Comparison of ENCODE assay signal across 12 cellular contexts in genomic region chrX:149746390-149747007, GRCh38. TPM values are rescaled to one million over a fixed set of nuclear protein-coding genes. Genes with fewer than 3 reads are reported as not detected.
A peak's percentile ranks its signal among the peaks of the same experiment; 100 is the strongest.
DNase-seq lines count a peak whose midpoint lies in the region; ATAC-seq, FAIRE-seq and TF ChIP-seq lines count a peak whose summit lies in the region.
"Not testable (repeated sequence)": the region's sequence is repeated elsewhere in the genome, so short reads cannot be mapped to it uniquely, and the experiment has no call there.
"Had no signal": no experiment of that assay in that cellular context is flagged by ENCODE, and none has a peak within 500 bp of the region (broad histone marks: within the 10 kb centered on the region; RNA-seq: fewer than 3 reads in every experiment).

No MANE protein-coding gene starts in this region.

- intact Hi-C loops in kidney (cut with DNase I); pancreas (cut with DNase I): not testable (repeated sequence)

- H3K36me3 Mint-ChIP-seq in GM23338 (ENCODE audit: low read depth); activated CD8-positive, alpha-beta memory T cell treated with anti-CD3 and anti-CD28 coated beads, Interleukin-2, amount 10 ng/mL, durations not matched to agents 7 days and 5 days: not testable (repeated sequence)

- not testable (repeated sequence) for H2AFZ ChIP-seq in GM23338

- H3K4me3 ChIP-seq in GM23338; kidney (ENCODE audit: low read length in 2 of 2); pancreas: not testable (repeated sequence)

- CTCF ChIA-PET in activated CD8-positive, alpha-beta memory T cell treated with anti-CD3 and anti-CD28 coated beads, Interleukin-2, amount 10 ng/mL, durations not matched to agents 7 days and 5 days (lab: Charles Lee) = not testable (repeated sequence)

- not testable (repeated sequence) for H3K4me1 Mint-ChIP-seq in GM23338; activated CD8-positive, alpha-beta memory T cell treated with anti-CD3 and anti-CD28 coated beads, Interleukin-2, amount 10 ng/mL, durations not matched to agents 7 days and 5 days

- WGBS in pancreas, 2 donors = 40 to 51% methylated on average over 2 of the region's 6 CpGs

- not testable (repeated sequence) for H3K9ac ChIP-seq in kidney (ENCODE audit: low read length in 2 of 2)

- H3K4me1 ChIP-seq in GM23338 (ENCODE audit: insufficient read depth); kidney (ENCODE audit: control insufficient read depth in 1 of 2, insufficient read depth in 1 of 2, low read depth in 1 of 2, low read length in 2 of 2); pancreas: not testable (repeated sequence)

- H3K4me2 ChIP-seq in GM23338 = not testable (repeated sequence)

- not testable (repeated sequence) for TF ChIP-seq CTCF in GM23338 (conservative IDR thresholded peaks at IDR 0.05; ENCODE audit: low read depth in 2 of 2); kidney (IDR thresholded peaks at IDR 0.05; ENCODE audit: borderline replicate concordance, extremely low read depth, insufficient read depth); pancreas (IDR thresholded peaks at IDR 0.05)

- not testable (repeated sequence) for H3K36me3 ChIP-seq in GM23338 (ENCODE audit: insufficient read depth); kidney (ENCODE audit: control insufficient read depth in 1 of 2, insufficient read depth in 2 of 2, low read length in 2 of 2); pancreas

- not testable (repeated sequence) for H3F3A ChIP-seq in GM23338 (replicated peaks; ENCODE audit: low read depth)

- not testable (repeated sequence) for H3K9me2 ChIP-seq in GM23338 (ENCODE audit: insufficient read depth)

- H4K20me1 ChIP-seq in GM23338 (replicated peaks; ENCODE audit: insufficient read depth) = not testable (repeated sequence)

- ATAC-seq in GM18861 (IDR thresholded peaks at IDR 0.05; ENCODE audit: unreplicated experiment) (peak; percentile 66), GM23338 (peak; percentile 74), SK-N-SH treated with all-trans-retinoic acid at 6 μM for 48 hours (peak; percentile 57), pancreas (peak in 3 of 4 donors; percentile 67 to 75 (median 68))
- ATAC-seq in activated CD8-positive, alpha-beta memory T cell treated with anti-CD3 and anti-CD28 coated beads, Interleukin-2, amount 10 ng/mL, durations not matched to agents 7 days and 5 days = peak; percentile 39

- not testable (repeated sequence) for H3K27me3 ChIP-seq in GM23338 (ENCODE audit: insufficient read depth); pancreas

- DNase-seq in GM23338 (ENCODE audit: low spot score); activated CD8-positive, alpha-beta memory T cell treated with anti-CD3 and anti-CD28 coated beads, Interleukin-2, amount 10 ng/mL, durations not matched to agents 7 days and 5 days; kidney; pancreas: not testable (repeated sequence)

- H3K9me3 ChIP-seq in kidney (ENCODE audit: control insufficient read depth in 1 of 2, low read length in 2 of 2); pancreas: not testable (repeated sequence)

- not testable (repeated sequence) for H3K27ac Mint-ChIP-seq in GM23338; activated CD8-positive, alpha-beta memory T cell treated with anti-CD3 and anti-CD28 coated beads, Interleukin-2, amount 10 ng/mL, durations not matched to agents 7 days and 5 days

- not testable (repeated sequence) for H3K9me3 Mint-ChIP-seq in GM23338; activated CD8-positive, alpha-beta memory T cell treated with anti-CD3 and anti-CD28 coated beads, Interleukin-2, amount 10 ng/mL, durations not matched to agents 7 days and 5 days (ENCODE audit: low read depth)

- H3K27me3 Mint-ChIP-seq in GM23338 (ENCODE audit: insufficient read depth, low read depth, poor library complexity); activated CD8-positive, alpha-beta memory T cell treated with anti-CD3 and anti-CD28 coated beads, Interleukin-2, amount 10 ng/mL, durations not matched to agents 7 days and 5 days: not testable (repeated sequence)

- H3K27ac ChIP-seq in GM23338 (ENCODE audit: low read depth); kidney (ENCODE audit: low read depth in 2 of 2, low read length in 2 of 2); pancreas: not testable (repeated sequence)

- H3K79me2 ChIP-seq in GM23338 (replicated peaks; ENCODE audit: insufficient read depth) = not testable (repeated sequence)

- not testable (repeated sequence) for H3K4me3 Mint-ChIP-seq in GM23338; activated CD8-positive, alpha-beta memory T cell treated with anti-CD3 and anti-CD28 coated beads, Interleukin-2, amount 10 ng/mL, durations not matched to agents 7 days and 5 days

- FAIRE-seq in colon (lab: Jason Lieb, UNC) (peak; percentile 85), kidney (lab: Jason Lieb, UNC) (peak; percentile 50)
- FAIRE-seq in pancreas (lab: Jason Lieb, UNC) = not testable (repeated sequence)

RNA-seq across cellular contexts. Expression of gene HSFX1, which starts 27.4 kb away (rescaled TPM):
- 0.56 TPM in 1 of 2 replicates, not detected in the other for total RNA-seq in GM23338 (2014; rRNA removed; shearing (Covaris generic))
- polyA plus RNA-seq in GM23338 (2016; fragmentation: Nextera tagmentation; extraction: Ambion mirVana) (not detected in 2 replicates), kidney (ENCODE audit: insufficient read depth, low read depth, low replicate concordance) (not detected), pancreas (under 1 TPM; 0.38 to 0.68 TPM)
- total RNA-seq in activated CD8-positive, alpha-beta memory T cell treated with anti-CD3 and anti-CD28 coated beads, Interleukin-2, amount 10 ng/mL, durations not matched to agents 7 days and 5 days = under 1 TPM; 0.61 to 0.80 TPM
- total RNA-seq in kidney (0.98 TPM), pancreas (1 to 10 TPM in 1 of 6 donors, under 1 TPM in 5; 0.25 to 1.2 (median 0.58) TPM)
- polyA plus RNA-seq: CD4-positive, alpha-beta memory T cell; IgD-negative memory B cell had no signal

RNA-seq across cellular contexts. Expression of gene MAGEA11, which starts 34.6 kb away (rescaled TPM):
- not detected in 2 replicates for total RNA-seq in GM23338 (2014; rRNA removed; shearing (Covaris generic))
- polyA plus RNA-seq in GM23338 (2016; fragmentation: Nextera tagmentation; extraction: Ambion mirVana) (0.12 TPM in 1 of 2 replicates, not detected in the other), kidney (ENCODE audit: insufficient read depth, low read depth, low replicate concordance) (not detected), pancreas (not detected)
- total RNA-seq in activated CD8-positive, alpha-beta memory T cell treated with anti-CD3 and anti-CD28 coated beads, Interleukin-2, amount 10 ng/mL, durations not matched to agents 7 days and 5 days = not detected
- total RNA-seq in kidney (not detected), pancreas (not detected)
- total RNA-seq: CD4-positive, alpha-beta memory T cell; Peyer's patch had no signal
- polyA plus RNA-seq: CD4-positive, alpha-beta memory T cell; IgD-negative memory B cell had no signal

RNA-seq across cellular contexts. Expression of gene MAGEA9, which starts 35.2 kb away (rescaled TPM):
- total RNA-seq in GM23338 (2014; rRNA removed; shearing (Covaris generic)) = not detected in 2 replicates
- not detected in 2 replicates for polyA plus RNA-seq in GM23338 (2016; fragmentation: Nextera tagmentation; extraction: Ambion mirVana)
- total RNA-seq in activated CD8-positive, alpha-beta memory T cell treated with anti-CD3 and anti-CD28 coated beads, Interleukin-2, amount 10 ng/mL, durations not matched to agents 7 days and 5 days = not detected
- total RNA-seq in kidney = not detected
- not detected for polyA plus RNA-seq in kidney (ENCODE audit: insufficient read depth, low read depth, low replicate concordance)
- not detected for total RNA-seq in pancreas
- polyA plus RNA-seq in pancreas = not detected
- total RNA-seq: Caco-2; CD4-positive, alpha-beta memory T cell; M059J; Peyer's patch had no signal
- polyA plus RNA-seq: CD4-positive, alpha-beta memory T cell; IgD-negative memory B cell had no signal
